In genomic region chr19:17618281-17618903, GRCh38 we compare ENCODE assay signal across 33 cellular contexts.
"Had no signal": no experiment of that assay in that cellular context is flagged by ENCODE, and none has a peak within 500 bp of the region (broad histone marks: within the 10 kb centered on the region; RNA-seq: fewer than 3 reads in every experiment).

No MANE protein-coding gene starts in this region.

- H3K27ac ChIP-seq: body of pancreas, esophagus muscularis mucosa, foreskin keratinocyte, gastrocnemius medialis had no signal

- FAIRE-seq: colon had no signal

- DNase-seq: activated CD4-positive, alpha-beta memory T cell treated with anti-CD3 and anti-CD28 coated beads for 36 hours; activated CD4-positive, alpha-beta T cell treated with anti-CD3 and anti-CD28 coated beads for 36 hours; activated CD4-positive, alpha-beta T cell treated with anti-CD3 and anti-CD28 coated beads, Interleukin-2, amount 10 ng/mL, durations not matched to agents 24 days and 14 days; activated CD4-positive, CD25-positive, alpha-beta regulatory T cell; activated CD4-positive, CD25-positive, alpha-beta regulatory T cell treated with anti-CD3 and anti-CD28 coated beads, Interleukin-2, amount 50 U/mL, for 72 hours; activated CD8-positive, alpha-beta memory T cell treated with anti-CD3 and anti-CD28 coated beads, Interleukin-2, amount 10 ng/mL, durations not matched to agents 7 days and 5 days; activated CD8-positive, alpha-beta memory T cell treated with anti-CD3 and anti-CD28 coated beads, Interleukin-2, amount 50 U/mL, for 4 hours; activated CD8-positive, alpha-beta T cell treated with anti-CD3 and anti-CD28 coated beads, Interleukin-2, amount 10 ng/mL, durations not matched to agents 7 days and 5 days; activated gamma-delta T cell treated with Interleukin-2 at 50 U/mL for 16 hours; activated naive CD4-positive, alpha-beta T cell treated with anti-CD3 and anti-CD28 coated beads, Interleukin-2, amount 50 U/mL, for 16 hours; activated naive CD4-positive, alpha-beta T cell treated with Interleukin-2 at 50 U/mL for 16 hours; activated T-cell treated with anti-CD3 and anti-CD28 coated beads, Interleukin-2, amount 50 U/mL, for 1 hour; activated T-cell treated with anti-CD3 and anti-CD28 coated beads, Interleukin-2, amount 50 U/mL, for 48 hours; amniotic stem cell; anterior cingulate cortex; body of pancreas; caudate nucleus; cortex of kidney; dermis blood vessel endothelial cell; effector CD4-positive, alpha-beta T cell; effector memory CD8-positive, alpha-beta T cell; erythroblast; foreskin keratinocyte; gastrocnemius medialis; T-helper 1 cell; T-helper 17 cell; T1000 had no signal

- H3K36me3 Mint-ChIP-seq: activated CD4-positive, alpha-beta memory T cell treated with anti-CD3 and anti-CD28 coated beads for 36 hours; activated CD8-positive, alpha-beta memory T cell treated with anti-CD3 and anti-CD28 coated beads, Interleukin-2, amount 10 ng/mL, durations not matched to agents 7 days and 5 days had no signal

- H3K27me3 ChIP-seq: body of pancreas had no signal

- H3K4me1 ChIP-seq: body of pancreas, foreskin keratinocyte, gastrocnemius medialis had no signal

- H3K9me3 Mint-ChIP-seq: activated CD4-positive, alpha-beta T cell treated with anti-CD3 and anti-CD28 coated beads, Interleukin-2, amount 10 ng/mL, durations not matched to agents 24 days and 14 days; activated T-helper 1 cell treated with anti-CD3 and anti-CD28 coated beads, Interleukin-12 subunit alpha, Interleukin-12 subunit beta, Interleukin-2, Interleukin-4 antibody, amounts not matched to agents 30 ng/mL and 10 ng/mL and 1 ng/mL, durations not matched to agents 14 hours and 24 hours and 36 hours; activated T-helper 2 cell treated with anti-CD3 and anti-CD28 coated beads, Interferon-gamma antibody, Interleukin-2, Interleukin-4, amounts not matched to agents 10 μg/mL and 5 μg/mL and 100 μg/mL, durations not matched to agents 14 hours and 24 hours and 36 hours; T-helper 2 cell treated with Interferon-gamma antibody and Interleukin-4, amounts not matched to agents 5 μg/mL and 100 μg/mL, for 36 hours had no signal

- H3K4me3 ChIP-seq: body of pancreas, esophagus muscularis mucosa, gastrocnemius medialis had no signal

- H3K4me3 Mint-ChIP-seq: activated CD4-positive, alpha-beta memory T cell treated with anti-CD3 and anti-CD28 coated beads for 36 hours; activated CD4-positive, alpha-beta T cell treated with anti-CD3 and anti-CD28 coated beads for 36 hours; activated CD4-positive, alpha-beta T cell treated with anti-CD3 and anti-CD28 coated beads, Interleukin-2, amount 10 ng/mL, durations not matched to agents 24 days and 14 days; activated CD8-positive, alpha-beta memory T cell treated with anti-CD3 and anti-CD28 coated beads, Interleukin-2, amount 10 ng/mL, durations not matched to agents 7 days and 5 days; activated CD8-positive, alpha-beta T cell treated with anti-CD3 and anti-CD28 coated beads, Interleukin-2, amount 10 ng/mL, durations not matched to agents 7 days and 5 days; activated naive CD8-positive, alpha-beta T cell; activated T-helper 1 cell treated with anti-CD3 and anti-CD28 coated beads, Interleukin-12 subunit alpha, Interleukin-12 subunit beta, Interleukin-2, Interleukin-4 antibody, amounts not matched to agents 30 ng/mL and 10 ng/mL and 1 ng/mL, durations not matched to agents 14 hours and 24 hours and 36 hours; effector memory CD8-positive, alpha-beta T cell; T-helper 17 cell; T-helper 2 cell treated with Interferon-gamma antibody and Interleukin-4, amounts not matched to agents 5 μg/mL and 100 μg/mL, for 36 hours had no signal

- ATAC-seq: activated CD8-positive, alpha-beta memory T cell treated with anti-CD3 and anti-CD28 coated beads, Interleukin-2, amount 10 ng/mL, durations not matched to agents 7 days and 5 days; activated CD8-positive, alpha-beta T cell treated with anti-CD3 and anti-CD28 coated beads, Interleukin-2, amount 10 ng/mL, durations not matched to agents 7 days and 5 days; body of pancreas; effector memory CD8-positive, alpha-beta T cell; foreskin keratinocyte; gastrocnemius medialis; T-helper 17 cell had no signal

- H3K27ac Mint-ChIP-seq: activated CD4-positive, alpha-beta memory T cell treated with anti-CD3 and anti-CD28 coated beads for 36 hours; activated CD4-positive, alpha-beta T cell treated with anti-CD3 and anti-CD28 coated beads for 36 hours; activated CD4-positive, alpha-beta T cell treated with anti-CD3 and anti-CD28 coated beads, Interleukin-2, amount 10 ng/mL, durations not matched to agents 24 days and 14 days; activated CD8-positive, alpha-beta memory T cell treated with anti-CD3 and anti-CD28 coated beads, Interleukin-2, amount 10 ng/mL, durations not matched to agents 7 days and 5 days; activated CD8-positive, alpha-beta T cell treated with anti-CD3 and anti-CD28 coated beads, Interleukin-2, amount 10 ng/mL, durations not matched to agents 7 days and 5 days; activated naive CD8-positive, alpha-beta T cell; activated T-helper 1 cell treated with anti-CD3 and anti-CD28 coated beads, Interleukin-12 subunit alpha, Interleukin-12 subunit beta, Interleukin-2, Interleukin-4 antibody, amounts not matched to agents 30 ng/mL and 10 ng/mL and 1 ng/mL, durations not matched to agents 14 hours and 24 hours and 36 hours; activated T-helper 2 cell treated with anti-CD3 and anti-CD28 coated beads, Interferon-gamma antibody, Interleukin-2, Interleukin-4, amounts not matched to agents 10 μg/mL and 5 μg/mL and 100 μg/mL, durations not matched to agents 14 hours and 24 hours and 36 hours; effector memory CD8-positive, alpha-beta T cell; T-helper 17 cell; T-helper 2 cell treated with Interferon-gamma antibody and Interleukin-4, amounts not matched to agents 5 μg/mL and 100 μg/mL, for 36 hours had no signal

- H3K36me3 ChIP-seq: esophagus muscularis mucosa, gastrocnemius medialis had no signal
